1 cellular context compared by ENCODE assay signal in genomic region chr14:20305265-20306078, GRCh38.
TF ChIP-seq lines count a peak whose summit lies in the region.

TSS of gene TTC5 (minus strand) at chr14:20305951. CDS start at chr14:20305937, 14 bp downstream.

TF ChIP-seq in K562, 482 proteins besides CTCF, POLR2A, EP300 and RAD21 (continued from another document and continues in another):
- TF ChIP-seq ZNF407 (IDR thresholded peaks at IDR 0.05; ENCODE audit: low read depth) (no peak), GTF2F1 (IDR thresholded peaks at IDR 0.05; ENCODE audit: low read depth, low read length) (no peak), ZFP1 (CRISPR knock-in tag; IDR thresholded peaks at IDR 0.05) (no peak), POLR3A (IDR thresholded peaks at IDR 0.05; ENCODE audit: borderline replicate concordance, extremely low read depth, insufficient read depth, insufficient read length) (no peak), FOXO4 (CRISPR knock-in tag; IDR thresholded peaks at IDR 0.05) (no peak), YY1 (IDR thresholded peaks at IDR 0.05; ENCODE audit: borderline replicate concordance in 1 of 3, control insufficient read depth in 1 of 3, extremely low read depth in 1 of 3, insufficient read depth in 3 of 3, insufficient read length in 1 of 3, insufficient replicate concordance in 2 of 3, low read depth in 1 of 3, low read length in 2 of 3) (peak in 1 of 3 experiments; percentile 57), HDGF (IDR thresholded peaks at IDR 0.05) (no peak), RBM25 (IDR thresholded peaks at IDR 0.05; ENCODE audit: low read depth, low read length, severe bottlenecking) (no peak), MTA2 (IDR thresholded peaks at IDR 0.05; ENCODE audit: low read depth) (no peak), SIX5 (IDR thresholded peaks at IDR 0.05; ENCODE audit: borderline replicate concordance in 1 of 2, insufficient read depth in 1 of 2, low read depth in 1 of 2, low read length in 2 of 2) (no peak), MITF (IDR thresholded peaks at IDR 0.05) (no peak), TAF9B (IDR thresholded peaks at IDR 0.05; ENCODE audit: partially characterized antibody) (peak; percentile 40), JUND (IDR thresholded peaks at IDR 0.05; ENCODE audit: borderline replicate concordance, low read depth, low read length) (peak; percentile 43; the same call in 1 of the 2 replicates), JUND (tag; IDR thresholded peaks at IDR 0.05; ENCODE audit: borderline replicate concordance, low read depth, low read length) (no peak), NR2C2 (CRISPR knock-in tag; IDR thresholded peaks at IDR 0.05) (no peak), NR2C2 (tag; IDR thresholded peaks at IDR 0.05) (0 out of 2 replicates have a peak, but pooled peaks have one; percentile 29), WHSC1 (IDR thresholded peaks at IDR 0.05; ENCODE audit: low read length) (no peak), ESRRA (IDR thresholded peaks at IDR 0.05; ENCODE audit: borderline replicate concordance, low read depth) (peak; percentile 68; the same call in 1 of the 2 replicates), TRIM25 (IDR thresholded peaks at IDR 0.05; ENCODE audit: borderline replicate concordance) (no peak), CREB3L1 (IDR thresholded peaks at IDR 0.05; ENCODE audit: borderline replicate concordance, low read depth) (peak; percentile 58; the same call in 1 of the 2 replicates), RFX5 (IDR thresholded peaks at IDR 0.05; ENCODE audit: low read depth, low read length) (no peak), SAP30 (IDR thresholded peaks at IDR 0.05; ENCODE audit: borderline replicate concordance, insufficient read depth, low read depth, low read length, poor library complexity, severe bottlenecking) (peak; percentile 81), BHLHE40 (IDR thresholded peaks at IDR 0.05; ENCODE audit: low read length) (0 out of 2 replicates have a peak, but pooled peaks have one; percentile 5), THAP7 (CRISPR knock-in tag; IDR thresholded peaks at IDR 0.05) (no peak), ZNF639 (CRISPR knock-in tag; conservative IDR thresholded peaks at IDR 0.05 in 1 of 2, IDR thresholded peaks at IDR 0.05 in 1 of 2) (no peak), HMG20B (CRISPR knock-in tag; IDR thresholded peaks at IDR 0.05) (no peak), GATA2 (CRISPR knock-in tag; IDR thresholded peaks at IDR 0.05) (no peak), ELK3 (CRISPR knock-in tag; IDR thresholded peaks at IDR 0.05) (no peak), ZC3H11A (IDR thresholded peaks at IDR 0.05; ENCODE audit: low read depth, low read length) (no peak), ZNF830 (CRISPR knock-in tag; IDR thresholded peaks at IDR 0.05) (no peak), SIN3A (IDR thresholded peaks at IDR 0.05; ENCODE audit: borderline replicate concordance in 2 of 2, control insufficient read depth in 1 of 2, low read depth in 2 of 2, low read length in 2 of 2) (peak; percentile 79 to 83; a peak in 2 of 4 replicates), IRF9 (tag; IDR thresholded peaks at IDR 0.05) (no peak), STAG1 (CRISPR knock-in tag; IDR thresholded peaks at IDR 0.05; ENCODE audit: borderline replicate concordance) (no peak), TAF7 (tag; IDR thresholded peaks at IDR 0.05) (no peak), TFAP4 (CRISPR knock-in tag; IDR thresholded peaks at IDR 0.05; ENCODE audit: borderline replicate concordance) (peak; percentile 18; the same call in 1 of the 2 replicates), ZNF717 (CRISPR knock-in tag; IDR thresholded peaks at IDR 0.05) (no peak), ZNF133 (CRISPR knock-in tag; IDR thresholded peaks at IDR 0.05) (no peak), SMARCB1 (IDR thresholded peaks at IDR 0.05; ENCODE audit: insufficient read length, low read depth) (no peak), MXI1 (IDR thresholded peaks at IDR 0.05; ENCODE audit: low read depth, low read length) (no peak)
